20 cellular contexts compared by ENCODE assay signal in the genomic region with DNA sequence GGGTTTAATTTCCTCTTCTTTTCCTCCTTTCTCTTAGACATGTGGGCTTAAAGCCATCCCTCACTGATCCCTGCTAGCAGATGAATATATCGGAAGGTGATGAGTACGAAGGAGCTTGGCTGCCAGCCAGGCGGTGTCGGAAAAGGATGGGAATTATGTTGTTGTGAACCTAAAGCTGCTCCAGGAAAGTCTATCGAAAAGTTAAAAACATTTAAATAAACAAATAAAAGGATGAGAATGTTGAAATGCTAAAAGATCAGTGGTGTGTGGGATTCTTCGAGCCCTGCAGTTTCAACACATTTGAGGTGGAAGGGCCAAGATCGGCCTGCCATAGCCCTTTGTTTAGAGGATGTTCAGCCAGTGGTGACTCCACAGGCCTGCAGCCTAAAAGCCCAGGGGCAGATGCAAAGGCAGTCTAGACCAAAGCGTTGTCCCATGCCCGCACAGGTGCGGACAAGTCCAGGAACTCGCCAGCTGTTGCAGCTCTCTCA.
A peak's percentile ranks its signal among the peaks of the same experiment; 100 is the strongest.
DNase-seq lines count a peak whose midpoint lies in the region; ATAC-seq, FAIRE-seq and TF ChIP-seq lines count a peak whose summit lies in the region.
"Had no signal": no experiment of that assay in that cellular context is flagged by ENCODE, and none has a peak within 500 bp of the region (broad histone marks: within the 10 kb centered on the region; RNA-seq: fewer than 3 reads in every experiment).

No MANE protein-coding gene starts in this region.

- no peak overlapping the region for H3K27ac Mint-ChIP-seq in stimulated activated effector memory CD8-positive, alpha-beta T cell treated with anti-CD3 and anti-CD28 coated beads, Interleukin-12 subunit alpha, Interleukin-12 subunit beta, amount 100 ng/mL, for 72 hours
- H3K27ac Mint-ChIP-seq: CD8-positive, alpha-beta T cell; H9 had no signal

- H3K36me3 Mint-ChIP-seq in stimulated activated effector memory CD8-positive, alpha-beta T cell treated with anti-CD3 and anti-CD28 coated beads, Interleukin-12 subunit alpha, Interleukin-12 subunit beta, amount 100 ng/mL, for 72 hours = no peaks in the 10 kb centered on the region
- H3K36me3 Mint-ChIP-seq: CD8-positive, alpha-beta T cell had no signal

- TF ChIP-seq CTCF in choroid plexus epithelial cell (conservative IDR thresholded peaks at IDR 0.05; ENCODE audit: low read depth, low read length) = no peak

- ATAC-seq in HG02981 (IDR thresholded peaks at IDR 0.05; ENCODE audit: unreplicated experiment) = no peak
- ATAC-seq in stimulated activated effector memory CD8-positive, alpha-beta T cell treated with anti-CD3 and anti-CD28 coated beads, Interleukin-12 subunit alpha, Interleukin-12 subunit beta, amount 100 ng/mL, for 72 hours = no peak
- ATAC-seq: body of pancreas; CD8-positive, alpha-beta T cell; heart right ventricle; K562; psoas muscle had no signal

- no peak overlapping the region for H3K4me3 Mint-ChIP-seq in stimulated activated effector memory CD8-positive, alpha-beta T cell treated with anti-CD3 and anti-CD28 coated beads, Interleukin-12 subunit alpha, Interleukin-12 subunit beta, amount 100 ng/mL, for 72 hours
- H3K4me3 Mint-ChIP-seq: CD8-positive, alpha-beta T cell; H9 had no signal

- H3K4me1 Mint-ChIP-seq in stimulated activated effector memory CD8-positive, alpha-beta T cell treated with anti-CD3 and anti-CD28 coated beads, Interleukin-12 subunit alpha, Interleukin-12 subunit beta, amount 100 ng/mL, for 72 hours = no peaks in the 10 kb centered on the region

- H3K9me3 Mint-ChIP-seq in stimulated activated effector memory CD8-positive, alpha-beta T cell treated with anti-CD3 and anti-CD28 coated beads, Interleukin-12 subunit alpha, Interleukin-12 subunit beta, amount 100 ng/mL, for 72 hours = no peaks in the 10 kb centered on the region
- H3K9me3 Mint-ChIP-seq: CD8-positive, alpha-beta T cell; H9 had no signal

- peak; percentile 36 for DNase-seq in activated CD8-positive, alpha-beta memory T cell treated with anti-CD3 and anti-CD28 coated beads, Interleukin-2, amount 50 U/mL, for 48 hours
- DNase-seq in activated CD8-positive, alpha-beta memory T cell treated with anti-CD3 and anti-CD28 coated beads, Interleukin-2, amount 50 U/mL, for 4 hours = no peak
- peak; percentile 89 for DNase-seq in choroid plexus epithelial cell (ENCODE audit: low read depth)
- peak; percentile 80 for DNase-seq in iris pigment epithelial cell (ENCODE audit: low read depth)
- peak; percentile 45 for DNase-seq in urothelium cell line (ENCODE audit: low spot score)
- DNase-seq in stimulated activated effector memory CD8-positive, alpha-beta T cell treated with anti-CD3 and anti-CD28 coated beads, Interleukin-12 subunit alpha, Interleukin-12 subunit beta, amount 100 ng/mL, for 72 hours (ENCODE audit: low spot score in 2 of 2) = no peak
- no peak for DNase-seq in DMS53 treated with DMSO at 0.1 percent for 48 hours (lab: John Stamatoyannopoulos, UW; ENCODE audit: unreplicated experiment)
- DNase-seq: activated effector memory CD4-positive, alpha-beta T cell treated with anti-CD3 and anti-CD28 coated beads, Interleukin-2, amount 50 U/mL, for 16 hours; CD8-positive, alpha-beta T cell; effector memory CD4-positive, alpha-beta T cell; H9; heart right ventricle; NCI-H1436; NCI-H446 treated with DMSO at 0.1 percent for 48 hours; substantia nigra; WERI-Rb-1 had no signal

- no peak for FAIRE-seq in urothelium cell line (lab: Jason Lieb, UNC)
- FAIRE-seq: K562 had no signal

- no peak overlapping the region for H3K4me3 ChIP-seq in choroid plexus epithelial cell (ENCODE audit: low read depth, low read length)
- H3K4me3 ChIP-seq: body of pancreas, heart right ventricle, K562, psoas muscle had no signal

Comparison
In these comparisons a context has a peak if more than half of its experiments do, and no peak if none do; other contexts are left out.
1. DNase-seq: peak in activated CD8-positive, alpha-beta memory T cell treated with anti-CD3 and anti-CD28 coated beads, Interleukin-2, amount 50 U/mL, for 48 hours (single experiment), choroid plexus epithelial cell (single experiment), iris pigment epithelial cell (single experiment) and urothelium cell line (single experiment); none in activated CD8-positive, alpha-beta memory T cell treated with anti-CD3 and anti-CD28 coated beads, Interleukin-2, amount 50 U/mL, for 4 hours (single experiment), stimulated activated effector memory CD8-positive, alpha-beta T cell treated with anti-CD3 and anti-CD28 coated beads, Interleukin-12 subunit alpha, Interleukin-12 subunit beta, amount 100 ng/mL, for 72 hours (0 of 2) and DMS53 treated with DMSO at 0.1 percent for 48 hours (single experiment).